ENCODE assay signal across 1 cellular context in genomic region chr14:67674480-67675218, GRCh38.
TF ChIP-seq lines count a peak whose summit lies in the region.

Gene VTI1B (minus strand): TSS chr14:67674632. CDS start chr14:67674489, 143 bp downstream.

TF ChIP-seq in HepG2, 621 proteins besides CTCF, POLR2A, EP300 and RAD21 (continued from another document and continues in another):
- TF ChIP-seq AHDC1 (CRISPR knock-in tag; IDR thresholded peaks at IDR 0.05; ENCODE audit: borderline replicate concordance) (no peak), HHEX (CRISPR knock-in tag; IDR thresholded peaks at IDR 0.05) (no peak), THYN1 (CRISPR knock-in tag; IDR thresholded peaks at IDR 0.05; ENCODE audit: borderline replicate concordance, low read depth) (no peak), TEF (CRISPR knock-in tag; IDR thresholded peaks at IDR 0.05) (0 out of 2 replicates have a peak, but pooled peaks have one; percentile 69), SIN3A (IDR thresholded peaks at IDR 0.05; ENCODE audit: borderline replicate concordance, low read depth, low read length) (peak; percentile 71; the same call in 1 of the 2 replicates), ZNF670 (CRISPR knock-in tag; IDR thresholded peaks at IDR 0.05; ENCODE audit: borderline replicate concordance) (peak; percentile 61), HMG20A (CRISPR knock-in tag; IDR thresholded peaks at IDR 0.05; ENCODE audit: borderline replicate concordance) (no peak), DR1 (CRISPR knock-in tag; IDR thresholded peaks at IDR 0.05) (no peak), ZBTB26 (CRISPR knock-in tag; IDR thresholded peaks at IDR 0.05; ENCODE audit: borderline replicate concordance) (no peak), ZMYM4 (CRISPR knock-in tag; IDR thresholded peaks at IDR 0.05) (peak; percentile 54), TCF7 (IDR thresholded peaks at IDR 0.05; ENCODE audit: low read depth) (no peak), ZNF33B (CRISPR knock-in tag; IDR thresholded peaks at IDR 0.05) (peak; percentile 51; the same call in 1 of the 2 replicates), ZNF451 (CRISPR knock-in tag; IDR thresholded peaks at IDR 0.05) (no peak; the same call in 1 of the 2 replicates), MBD4 (IDR thresholded peaks at IDR 0.05; ENCODE audit: borderline replicate concordance, low read length) (no peak), TOE1 (CRISPR knock-in tag; IDR thresholded peaks at IDR 0.05) (no peak), ZNF547 (CRISPR knock-in tag; IDR thresholded peaks at IDR 0.05) (peak; percentile 84), NFRKB (IDR thresholded peaks at IDR 0.05) (no peak), TAF15 (IDR thresholded peaks at IDR 0.05; ENCODE audit: low read depth, low read length, poor library complexity, severe bottlenecking) (peak; percentile 14), ZBTB7A (CRISPR knock-in tag; IDR thresholded peaks at IDR 0.05) (0 out of 2 replicates have a peak, but pooled peaks have one; percentile 60), RXRA (CRISPR knock-in tag; IDR thresholded peaks at IDR 0.05) (peak; percentile 16; the same call in 1 of the 2 replicates), ZSCAN12 (CRISPR knock-in tag; IDR thresholded peaks at IDR 0.05) (no peak), AHR (CRISPR knock-in tag; IDR thresholded peaks at IDR 0.05) (no peak), SP4 (CRISPR knock-in tag; IDR thresholded peaks at IDR 0.05) (peak; percentile 94), ZSCAN22 (CRISPR knock-in tag; IDR thresholded peaks at IDR 0.05) (no peak), ZNF678 (CRISPR knock-in tag; IDR thresholded peaks at IDR 0.05) (no peak), CC2D1A (CRISPR knock-in tag; IDR thresholded peaks at IDR 0.05) (no peak), MTF2 (CRISPR knock-in tag; IDR thresholded peaks at IDR 0.05; ENCODE audit: borderline replicate concordance) (no peak; the same call in 1 of the 2 replicates), PRPF4 (IDR thresholded peaks at IDR 0.05; ENCODE audit: low read depth, low read length, poor library complexity, severe bottlenecking) (no peak), ZNF746 (CRISPR knock-in tag; IDR thresholded peaks at IDR 0.05) (no peak; the same call in 1 of the 2 replicates), ZNF556 (CRISPR knock-in tag; IDR thresholded peaks at IDR 0.05; ENCODE audit: borderline replicate concordance) (peak; percentile 66; the same call in 1 of the 2 replicates), TBL1XR1 (IDR thresholded peaks at IDR 0.05; ENCODE audit: borderline replicate concordance, low read length, partially characterized antibody) (no peak)
- TF ChIP-seq, protein P1, sequence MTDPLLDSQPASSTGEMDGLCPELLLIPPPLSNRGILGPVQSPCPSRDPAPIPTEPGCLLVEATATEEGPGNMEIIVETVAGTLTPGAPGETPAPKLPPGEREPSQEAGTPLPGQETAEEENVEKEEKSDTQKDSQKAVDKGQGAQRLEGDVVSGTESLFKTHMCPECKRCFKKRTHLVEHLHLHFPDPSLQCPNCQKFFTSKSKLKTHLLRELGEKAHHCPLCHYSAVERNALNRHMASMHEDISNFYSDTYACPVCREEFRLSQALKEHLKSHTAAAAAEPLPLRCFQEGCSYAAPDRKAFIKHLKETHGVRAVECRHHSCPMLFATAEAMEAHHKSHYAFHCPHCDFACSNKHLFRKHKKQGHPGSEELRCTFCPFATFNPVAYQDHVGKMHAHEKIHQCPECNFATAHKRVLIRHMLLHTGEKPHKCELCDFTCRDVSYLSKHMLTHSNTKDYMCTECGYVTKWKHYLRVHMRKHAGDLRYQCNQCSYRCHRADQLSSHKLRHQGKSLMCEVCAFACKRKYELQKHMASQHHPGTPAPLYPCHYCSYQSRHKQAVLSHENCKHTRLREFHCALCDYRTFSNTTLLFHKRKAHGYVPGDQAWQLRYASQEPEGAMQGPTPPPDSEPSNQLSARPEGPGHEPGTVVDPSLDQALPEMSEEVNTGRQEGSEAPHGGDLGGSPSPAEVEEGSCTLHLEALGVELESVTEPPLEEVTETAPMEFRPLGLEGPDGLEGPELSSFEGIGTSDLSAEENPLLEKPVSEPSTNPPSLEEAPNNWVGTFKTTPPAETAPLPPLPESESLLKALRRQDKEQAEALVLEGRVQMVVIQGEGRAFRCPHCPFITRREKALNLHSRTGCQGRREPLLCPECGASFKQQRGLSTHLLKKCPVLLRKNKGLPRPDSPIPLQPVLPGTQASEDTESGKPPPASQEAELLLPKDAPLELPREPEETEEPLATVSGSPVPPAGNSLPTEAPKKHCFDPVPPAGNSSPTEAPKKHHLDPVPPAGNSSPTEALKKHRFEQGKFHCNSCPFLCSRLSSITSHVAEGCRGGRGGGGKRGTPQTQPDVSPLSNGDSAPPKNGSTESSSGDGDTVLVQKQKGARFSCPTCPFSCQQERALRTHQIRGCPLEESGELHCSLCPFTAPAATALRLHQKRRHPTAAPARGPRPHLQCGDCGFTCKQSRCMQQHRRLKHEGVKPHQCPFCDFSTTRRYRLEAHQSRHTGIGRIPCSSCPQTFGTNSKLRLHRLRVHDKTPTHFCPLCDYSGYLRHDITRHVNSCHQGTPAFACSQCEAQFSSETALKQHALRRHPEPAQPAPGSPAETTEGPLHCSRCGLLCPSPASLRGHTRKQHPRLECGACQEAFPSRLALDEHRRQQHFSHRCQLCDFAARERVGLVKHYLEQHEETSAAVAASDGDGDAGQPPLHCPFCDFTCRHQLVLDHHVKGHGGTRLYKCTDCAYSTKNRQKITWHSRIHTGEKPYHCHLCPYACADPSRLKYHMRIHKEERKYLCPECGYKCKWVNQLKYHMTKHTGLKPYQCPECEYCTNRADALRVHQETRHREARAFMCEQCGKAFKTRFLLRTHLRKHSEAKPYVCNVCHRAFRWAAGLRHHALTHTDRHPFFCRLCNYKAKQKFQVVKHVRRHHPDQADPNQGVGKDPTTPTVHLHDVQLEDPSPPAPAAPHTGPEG (CRISPR knock-in tag; IDR thresholded peaks at IDR 0.05): no peak
- TF ChIP-seq, protein P2, sequence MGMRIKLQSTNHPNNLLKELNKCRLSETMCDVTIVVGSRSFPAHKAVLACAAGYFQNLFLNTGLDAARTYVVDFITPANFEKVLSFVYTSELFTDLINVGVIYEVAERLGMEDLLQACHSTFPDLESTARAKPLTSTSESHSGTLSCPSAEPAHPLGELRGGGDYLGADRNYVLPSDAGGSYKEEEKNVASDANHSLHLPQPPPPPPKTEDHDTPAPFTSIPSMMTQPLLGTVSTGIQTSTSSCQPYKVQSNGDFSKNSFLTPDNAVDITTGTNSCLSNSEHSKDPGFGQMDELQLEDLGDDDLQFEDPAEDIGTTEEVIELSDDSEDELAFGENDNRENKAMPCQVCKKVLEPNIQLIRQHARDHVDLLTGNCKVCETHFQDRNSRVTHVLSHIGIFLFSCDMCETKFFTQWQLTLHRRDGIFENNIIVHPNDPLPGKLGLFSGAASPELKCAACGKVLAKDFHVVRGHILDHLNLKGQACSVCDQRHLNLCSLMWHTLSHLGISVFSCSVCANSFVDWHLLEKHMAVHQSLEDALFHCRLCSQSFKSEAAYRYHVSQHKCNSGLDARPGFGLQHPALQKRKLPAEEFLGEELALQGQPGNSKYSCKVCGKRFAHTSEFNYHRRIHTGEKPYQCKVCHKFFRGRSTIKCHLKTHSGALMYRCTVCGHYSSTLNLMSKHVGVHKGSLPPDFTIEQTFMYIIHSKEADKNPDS (CRISPR knock-in tag; IDR thresholded peaks at IDR 0.05): 0 out of 2 replicates have a peak, but pooled peaks have one; percentile 56
- TF ChIP-seq, protein P3, sequence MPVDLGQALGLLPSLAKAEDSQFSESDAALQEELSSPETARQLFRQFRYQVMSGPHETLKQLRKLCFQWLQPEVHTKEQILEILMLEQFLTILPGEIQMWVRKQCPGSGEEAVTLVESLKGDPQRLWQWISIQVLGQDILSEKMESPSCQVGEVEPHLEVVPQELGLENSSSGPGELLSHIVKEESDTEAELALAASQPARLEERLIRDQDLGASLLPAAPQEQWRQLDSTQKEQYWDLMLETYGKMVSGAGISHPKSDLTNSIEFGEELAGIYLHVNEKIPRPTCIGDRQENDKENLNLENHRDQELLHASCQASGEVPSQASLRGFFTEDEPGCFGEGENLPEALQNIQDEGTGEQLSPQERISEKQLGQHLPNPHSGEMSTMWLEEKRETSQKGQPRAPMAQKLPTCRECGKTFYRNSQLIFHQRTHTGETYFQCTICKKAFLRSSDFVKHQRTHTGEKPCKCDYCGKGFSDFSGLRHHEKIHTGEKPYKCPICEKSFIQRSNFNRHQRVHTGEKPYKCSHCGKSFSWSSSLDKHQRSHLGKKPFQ (CRISPR knock-in tag; IDR thresholded peaks at IDR 0.05; ENCODE audit: insufficient replicate concordance): no peak
- TF ChIP-seq, protein P4, sequence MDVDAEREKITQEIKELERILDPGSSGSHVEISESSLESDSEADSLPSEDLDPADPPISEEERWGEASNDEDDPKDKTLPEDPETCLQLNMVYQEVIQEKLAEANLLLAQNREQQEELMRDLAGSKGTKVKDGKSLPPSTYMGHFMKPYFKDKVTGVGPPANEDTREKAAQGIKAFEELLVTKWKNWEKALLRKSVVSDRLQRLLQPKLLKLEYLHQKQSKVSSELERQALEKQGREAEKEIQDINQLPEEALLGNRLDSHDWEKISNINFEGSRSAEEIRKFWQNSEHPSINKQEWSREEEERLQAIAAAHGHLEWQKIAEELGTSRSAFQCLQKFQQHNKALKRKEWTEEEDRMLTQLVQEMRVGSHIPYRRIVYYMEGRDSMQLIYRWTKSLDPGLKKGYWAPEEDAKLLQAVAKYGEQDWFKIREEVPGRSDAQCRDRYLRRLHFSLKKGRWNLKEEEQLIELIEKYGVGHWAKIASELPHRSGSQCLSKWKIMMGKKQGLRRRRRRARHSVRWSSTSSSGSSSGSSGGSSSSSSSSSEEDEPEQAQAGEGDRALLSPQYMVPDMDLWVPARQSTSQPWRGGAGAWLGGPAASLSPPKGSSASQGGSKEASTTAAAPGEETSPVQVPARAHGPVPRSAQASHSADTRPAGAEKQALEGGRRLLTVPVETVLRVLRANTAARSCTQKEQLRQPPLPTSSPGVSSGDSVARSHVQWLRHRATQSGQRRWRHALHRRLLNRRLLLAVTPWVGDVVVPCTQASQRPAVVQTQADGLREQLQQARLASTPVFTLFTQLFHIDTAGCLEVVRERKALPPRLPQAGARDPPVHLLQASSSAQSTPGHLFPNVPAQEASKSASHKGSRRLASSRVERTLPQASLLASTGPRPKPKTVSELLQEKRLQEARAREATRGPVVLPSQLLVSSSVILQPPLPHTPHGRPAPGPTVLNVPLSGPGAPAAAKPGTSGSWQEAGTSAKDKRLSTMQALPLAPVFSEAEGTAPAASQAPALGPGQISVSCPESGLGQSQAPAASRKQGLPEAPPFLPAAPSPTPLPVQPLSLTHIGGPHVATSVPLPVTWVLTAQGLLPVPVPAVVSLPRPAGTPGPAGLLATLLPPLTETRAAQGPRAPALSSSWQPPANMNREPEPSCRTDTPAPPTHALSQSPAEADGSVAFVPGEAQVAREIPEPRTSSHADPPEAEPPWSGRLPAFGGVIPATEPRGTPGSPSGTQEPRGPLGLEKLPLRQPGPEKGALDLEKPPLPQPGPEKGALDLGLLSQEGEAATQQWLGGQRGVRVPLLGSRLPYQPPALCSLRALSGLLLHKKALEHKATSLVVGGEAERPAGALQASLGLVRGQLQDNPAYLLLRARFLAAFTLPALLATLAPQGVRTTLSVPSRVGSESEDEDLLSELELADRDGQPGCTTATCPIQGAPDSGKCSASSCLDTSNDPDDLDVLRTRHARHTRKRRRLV (CRISPR knock-in tag; IDR thresholded peaks at IDR 0.05): no peak
